ENCODE assay signal across 23 cellular contexts in the genomic region with DNA sequence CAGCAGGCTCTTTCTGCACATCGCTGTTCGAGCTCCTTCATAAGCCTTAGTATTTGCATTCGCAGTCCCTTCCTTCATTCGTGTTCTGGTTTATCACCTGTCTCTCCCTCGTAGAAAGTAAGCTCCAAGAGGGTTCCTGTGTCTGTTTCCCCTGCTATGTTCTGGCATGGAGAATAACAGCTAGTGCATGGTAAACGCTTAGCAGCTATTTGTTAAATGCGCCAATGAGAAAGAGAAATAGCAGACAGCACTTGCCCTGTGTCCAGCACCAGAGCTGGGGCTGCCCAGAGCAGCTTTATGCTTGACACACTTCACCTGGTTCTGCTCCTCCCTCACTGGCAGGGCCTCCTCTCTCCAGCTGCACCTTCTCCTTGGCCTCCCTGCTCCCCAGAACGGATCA. TPM values are rescaled to one million over a fixed set of nuclear protein-coding genes. Genes with fewer than 3 reads are reported as not detected.
A peak's percentile ranks its signal among the peaks of the same experiment; 100 is the strongest.
DNase-seq lines count a peak whose midpoint lies in the region; ATAC-seq and TF ChIP-seq lines count a peak whose summit lies in the region.
"Had no signal": no experiment of that assay in that cellular context is flagged by ENCODE, and none has a peak within 500 bp of the region (broad histone marks: within the 10 kb centered on the region; RNA-seq: fewer than 3 reads in every experiment).

No MANE protein-coding gene starts in this region.

- CTCF ChIA-PET in CD4-positive, alpha-beta T cell (lab: Charles Lee), result interaction anchor here (0.9 to 1.7 kb wide), 2 partner anchors 30 to 32 kb away, joined by 4 read pairs; no protein-coding TSS in a partner anchor

- no peaks in the 10 kb centered on the region for H3K36me3 Mint-ChIP-seq in CD4-positive, alpha-beta T cell (ENCODE audit: low read depth)
- H3K36me3 Mint-ChIP-seq in activated T-helper 17 cell treated with anti-CD3 and anti-CD28 coated beads, Interleukin-2, amount 50 U/mL, for 72 hours (ENCODE audit: low read depth), result no peaks in the 10 kb centered on the region
- no peaks in the 10 kb centered on the region for H3K36me3 Mint-ChIP-seq in naive thymus-derived CD8-positive, alpha-beta T cell
- H3K36me3 Mint-ChIP-seq: WTC11 had no signal

- H3K4me2 ChIP-seq in trophoblast cell (ENCODE audit: low read length), result no peak overlapping the region

- H3K36me3 ChIP-seq in trophoblast cell (ENCODE audit: control insufficient read depth in 1 of 2, insufficient read depth in 2 of 2, low read length in 2 of 2), result peaks cover 0 to 3% of the 10 kb centered on the region in 2 experiments
- H3K36me3 ChIP-seq: MG63 had no signal

- H3K27ac Mint-ChIP-seq in CD4-positive, alpha-beta T cell, result peak overlapping the region; percentile 98
- H3K27ac Mint-ChIP-seq in activated T-helper 17 cell treated with anti-CD3 and anti-CD28 coated beads, Interleukin-2, amount 50 U/mL, for 72 hours, result peak overlapping the region; percentile 91
- peak overlapping the region in 7 of 10 donors; percentile 38 to 97 (median 77) for H3K27ac Mint-ChIP-seq in naive thymus-derived CD8-positive, alpha-beta T cell
- H3K27ac Mint-ChIP-seq: activated naive CD8-positive, alpha-beta T cell treated with anti-CD3 and anti-CD28 coated beads for 36 hours; WTC11 had no signal

- H3K27me3 ChIP-seq in CD4-positive, alpha-beta T cell (ENCODE audit: control insufficient read depth, insufficient read depth, low read length), result no peaks in the 10 kb centered on the region
- no peaks in the 10 kb centered on the region for H3K27me3 ChIP-seq in trophoblast cell (ENCODE audit: insufficient read depth, low read length)
- H3K27me3 ChIP-seq: MG63, stomach, tibial nerve had no signal

- no peak overlapping the region for H3K23ac ChIP-seq in trophoblast cell (ENCODE audit: low read length)

- DNase-seq in DMS53 (lab: John Stamatoyannopoulos, UW), result peak; percentile 9
- no peak for DNase-seq in DMS53 treated with DMSO at 0.1 percent for 48 hours (lab: John Stamatoyannopoulos, UW; ENCODE audit: unreplicated experiment)
- no peak for DNase-seq in CD4-positive, alpha-beta T cell
- no peak for DNase-seq in naive thymus-derived CD8-positive, alpha-beta T cell
- DNase-seq in left ventricle myocardium superior, result no peak
- DNase-seq in trophoblast cell, result no peak
- DNase-seq in inferior parietal cortex (ENCODE audit: extremely low spot score), result no peak
- DNase-seq: activated naive CD8-positive, alpha-beta T cell treated with anti-CD3 and anti-CD28 coated beads for 36 hours; activated T-cell treated with anti-CD3 and anti-CD28 coated beads, Interleukin-2, amount 50 U/mL, for 1 hour; CD8-positive, alpha-beta memory T cell; erythroblast; GF-D8; MG63; NCI-H1417; stimulated activated CD4-positive, alpha-beta T cell treated with anti-CD3 and anti-CD28 coated beads, Interleukin-15, amount 100 ng/mL, for 24 hours; stomach; T1000 had no signal

- intact Hi-C loops in CD4-positive, alpha-beta T cell (cut with DNase I, micrococcal nuclease), result no loop called here
- intact Hi-C loops in left ventricle myocardium superior (cut with micrococcal nuclease), result no loop called here

- H3K4me3 ChIP-seq in trophoblast cell (ENCODE audit: low read depth, low read length), result no peak overlapping the region
- H3K4me3 ChIP-seq: MG63, stomach, tibial nerve had no signal

- no peak for TF ChIP-seq CTCF in CD4-positive, alpha-beta T cell (IDR thresholded peaks at IDR 0.05)

- no peak overlapping the region for H2AFZ ChIP-seq in trophoblast cell (ENCODE audit: insufficient read depth, low read length, poor library complexity)

- H3K14ac ChIP-seq in trophoblast cell (ENCODE audit: low read length), result no peak overlapping the region

- no peak overlapping the region for H2AK5ac ChIP-seq in trophoblast cell (ENCODE audit: low read length)

- peaks cover 39% of the 10 kb centered on the region for H3K4me1 Mint-ChIP-seq in CD4-positive, alpha-beta T cell (ENCODE audit: low read depth)
- peaks cover 20% of the 10 kb centered on the region for H3K4me1 Mint-ChIP-seq in activated T-helper 17 cell treated with anti-CD3 and anti-CD28 coated beads, Interleukin-2, amount 50 U/mL, for 72 hours
- H3K4me1 Mint-ChIP-seq in naive thymus-derived CD8-positive, alpha-beta T cell, result peaks cover 14 to 50% (median 34%) of the 10 kb centered on the region in 4 donors

- peaks cover 2% of the 10 kb centered on the region for H3K79me1 ChIP-seq in trophoblast cell (ENCODE audit: low read length)

- no peaks in the 10 kb centered on the region for H3K9me3 ChIP-seq in CD4-positive, alpha-beta T cell (ENCODE audit: control insufficient read depth, low read length)
- peaks cover 2% of the 10 kb centered on the region for H3K9me3 ChIP-seq in trophoblast cell (ENCODE audit: insufficient read depth, low read depth, low read length)
- H3K9me3 ChIP-seq: MG63, stomach, tibial nerve had no signal

- H3K9me3 Mint-ChIP-seq in CD4-positive, alpha-beta T cell, result no peaks in the 10 kb centered on the region
- H3K9me3 Mint-ChIP-seq in activated T-helper 17 cell treated with anti-CD3 and anti-CD28 coated beads, Interleukin-2, amount 50 U/mL, for 72 hours, result no peaks in the 10 kb centered on the region
- H3K9me3 Mint-ChIP-seq in naive thymus-derived CD8-positive, alpha-beta T cell, result no peaks in the 10 kb centered on the region
- H3K9me3 Mint-ChIP-seq: activated naive CD8-positive, alpha-beta T cell treated with anti-CD3 and anti-CD28 coated beads for 36 hours; CD8-positive, alpha-beta memory T cell; WTC11 had no signal

- H3K79me2 ChIP-seq in trophoblast cell (ENCODE audit: control insufficient read depth, insufficient read depth, low read length, poor library complexity), result peaks cover 1% of the 10 kb centered on the region

- no peak overlapping the region for H2BK12ac ChIP-seq in trophoblast cell (ENCODE audit: low read length)

- H4K91ac ChIP-seq in trophoblast cell (ENCODE audit: low read depth, low read length), result no peak overlapping the region

- WGBS in trophoblast cell (ENCODE audit: extremely low coverage, insufficient coverage, insufficient read length), result no CpG with 5 or more reads among the region's 8 CpGs

- ATAC-seq in CD4-positive, alpha-beta T cell (ENCODE audit: poor library complexity), result no peak
- no peak for ATAC-seq in activated T-helper 17 cell treated with anti-CD3 and anti-CD28 coated beads, Interleukin-2, amount 50 U/mL, for 72 hours (replicated peaks)
- ATAC-seq in naive thymus-derived CD8-positive, alpha-beta T cell, result no peak
- ATAC-seq in left ventricle myocardium superior, result no peak
- ATAC-seq: left lobe of liver, sciatic nerve, WTC11 had no signal

- peak overlapping the region; percentile 43 for H3K4me3 Mint-ChIP-seq in CD4-positive, alpha-beta T cell
- H3K4me3 Mint-ChIP-seq in activated T-helper 17 cell treated with anti-CD3 and anti-CD28 coated beads, Interleukin-2, amount 50 U/mL, for 72 hours, result no peak overlapping the region
- no peak overlapping the region for H3K4me3 Mint-ChIP-seq in naive thymus-derived CD8-positive, alpha-beta T cell
- H3K4me3 Mint-ChIP-seq: activated naive CD8-positive, alpha-beta T cell treated with anti-CD3 and anti-CD28 coated beads for 36 hours; WTC11 had no signal

- no peak overlapping the region for H3K18ac ChIP-seq in trophoblast cell (ENCODE audit: low read length)

- no peaks in the 10 kb centered on the region for H3K27me3 Mint-ChIP-seq in CD4-positive, alpha-beta T cell
- H3K27me3 Mint-ChIP-seq in activated T-helper 17 cell treated with anti-CD3 and anti-CD28 coated beads, Interleukin-2, amount 50 U/mL, for 72 hours, result no peaks in the 10 kb centered on the region
- H3K27me3 Mint-ChIP-seq in naive thymus-derived CD8-positive, alpha-beta T cell, result no peaks in the 10 kb centered on the region
- H3K27me3 Mint-ChIP-seq: activated naive CD8-positive, alpha-beta T cell treated with anti-CD3 and anti-CD28 coated beads for 36 hours; CD8-positive, alpha-beta memory T cell had no signal

- no peak overlapping the region for H2BK120ac ChIP-seq in trophoblast cell (ENCODE audit: insufficient read depth, low read length, poor library complexity)

- no peak overlapping the region for H3K27ac ChIP-seq in CD4-positive, alpha-beta T cell (ENCODE audit: low read depth, low read length)
- H3K27ac ChIP-seq in trophoblast cell (ENCODE audit: low read depth, low read length), result no peak overlapping the region
- H3K27ac ChIP-seq: 22Rv1, stomach, tibial nerve had no signal

- POLR2A ChIA-PET in CD4-positive, alpha-beta T cell (lab: Charles Lee), result interaction anchor here (0.8 to 3.1 kb wide), 3 partner anchors 8 to 31 kb away, joined by 3 to 43 read pairs (median 9); a partner anchor contains a TSS
- POLR2A ChIA-PET in naive thymus-derived CD8-positive, alpha-beta T cell (lab: Charles Lee), result interaction anchor here (0.8 to 1.1 kb wide), 2 partner anchors 20 to 34 kb away, joined by 4 to 5 read pairs; a partner anchor contains a TSS

- H3K4me1 ChIP-seq in trophoblast cell (ENCODE audit: control insufficient read depth in 1 of 2, insufficient read depth in 2 of 2, low read length in 2 of 2), result peaks cover 3% of the 10 kb centered on the region in 2 experiments

- no peak overlapping the region for H4K12ac ChIP-seq in trophoblast cell (ENCODE audit: low read depth, low read length)

- no peak overlapping the region for H3K9ac ChIP-seq in trophoblast cell (ENCODE audit: low read length)

- no peak overlapping the region for H2BK5ac ChIP-seq in trophoblast cell (ENCODE audit: low read depth, low read length, poor library complexity)

- H3K4ac ChIP-seq in trophoblast cell (ENCODE audit: low read depth, low read length), result no peak overlapping the region

- no peak overlapping the region for H4K8ac ChIP-seq in trophoblast cell (ENCODE audit: low read depth, low read length)

RNA-seq across cellular contexts. Expression of a gene that starts 5.5 kb away (rescaled TPM):
- total RNA-seq in CD4-positive, alpha-beta T cell, result 1 to 10 TPM; 8.8 to 9.6 TPM
- 1 to 10 TPM; 7.3 to 9.7 TPM for total RNA-seq in activated T-helper 17 cell treated with anti-CD3 and anti-CD28 coated beads, Interleukin-2, amount 50 U/mL, for 72 hours
- 10 to 100 TPM; 19.9 to 21.2 TPM for total RNA-seq in naive thymus-derived CD8-positive, alpha-beta T cell
- 10 to 100 TPM; 21.2 to 22.0 (median 21.7) TPM for polyA plus RNA-seq in naive thymus-derived CD8-positive, alpha-beta T cell
- 10.0 TPM for total RNA-seq in left ventricle myocardium superior
- 3.5 and 4.1 TPM in 2 replicates for polyA plus RNA-seq in trophoblast cell (2013)

RNA-seq across cellular contexts. Expression of a gene that starts 7.8 kb away (rescaled TPM):
- 10 to 100 TPM; 20.4 to 22.9 TPM for total RNA-seq in CD4-positive, alpha-beta T cell
- total RNA-seq in activated T-helper 17 cell treated with anti-CD3 and anti-CD28 coated beads, Interleukin-2, amount 50 U/mL, for 72 hours, result 10 to 100 TPM; 13.8 to 14.1 TPM
- total RNA-seq in naive thymus-derived CD8-positive, alpha-beta T cell, result 10 to 100 TPM; 18.8 to 19.3 TPM
- polyA plus RNA-seq in naive thymus-derived CD8-positive, alpha-beta T cell, result 1 to 10 TPM; 3.6 to 6.5 (median 4.0) TPM
- 9.1 TPM for total RNA-seq in left ventricle myocardium superior
- polyA plus RNA-seq in trophoblast cell (2013), result 4.2 and 4.4 TPM in 2 replicates

RNA-seq across cellular contexts. Expression of a gene that starts 19.5 kb away (rescaled TPM):
- total RNA-seq in CD4-positive, alpha-beta T cell, result 1 to 10 TPM; 6.6 to 7.7 TPM
- 10 to 100 TPM; 10.5 to 15.5 TPM for total RNA-seq in activated T-helper 17 cell treated with anti-CD3 and anti-CD28 coated beads, Interleukin-2, amount 50 U/mL, for 72 hours
- total RNA-seq in naive thymus-derived CD8-positive, alpha-beta T cell, result 10 to 100 TPM; 22.8 to 23.3 TPM
- polyA plus RNA-seq in naive thymus-derived CD8-positive, alpha-beta T cell, result 1 to 10 TPM; 1.6 to 3.5 (median 3.4) TPM
- 7.3 TPM for total RNA-seq in left ventricle myocardium superior
- 5.0 and 5.2 TPM in 2 replicates for polyA plus RNA-seq in trophoblast cell (2013)

RNA-seq across cellular contexts. Expression of a gene that starts 31.3 kb away (rescaled TPM):
- 1 to 10 TPM; 6.3 to 6.7 TPM for total RNA-seq in CD4-positive, alpha-beta T cell
- 10 to 100 TPM in 1 of 2 donors, 1 to 10 TPM in 1; 6.9 to 12.9 TPM for total RNA-seq in activated T-helper 17 cell treated with anti-CD3 and anti-CD28 coated beads, Interleukin-2, amount 50 U/mL, for 72 hours
- 10 to 100 TPM; 21.8 to 21.9 TPM for total RNA-seq in naive thymus-derived CD8-positive, alpha-beta T cell
- 10 to 100 TPM in 2 of 3 donors, 1 to 10 TPM in 1; 9.5 to 12.0 (median 11.4) TPM for polyA plus RNA-seq in naive thymus-derived CD8-positive, alpha-beta T cell
- total RNA-seq in left ventricle myocardium superior, result 9.0 TPM
- 3.6 and 3.8 TPM in 2 replicates for polyA plus RNA-seq in trophoblast cell (2013)

RNA-seq across cellular contexts. Expression of a gene that starts 39.6 kb away (rescaled TPM):
- 1 to 10 TPM; 3.9 to 4.1 TPM for total RNA-seq in CD4-positive, alpha-beta T cell
- total RNA-seq in activated T-helper 17 cell treated with anti-CD3 and anti-CD28 coated beads, Interleukin-2, amount 50 U/mL, for 72 hours, result 1 to 10 TPM; 3.7 to 5.3 TPM
- total RNA-seq in naive thymus-derived CD8-positive, alpha-beta T cell, result 1 to 10 TPM; 8.3 to 8.5 TPM
- polyA plus RNA-seq in naive thymus-derived CD8-positive, alpha-beta T cell, result 1 to 10 TPM; 1.1 to 2.1 (median 1.5) TPM
- 75.4 TPM for total RNA-seq in left ventricle myocardium superior
- polyA plus RNA-seq in trophoblast cell (2013), result 21.5 and 22.4 TPM in 2 replicates
